Comparison of ENCODE assay signal across 13 cellular contexts in the genomic region with DNA sequence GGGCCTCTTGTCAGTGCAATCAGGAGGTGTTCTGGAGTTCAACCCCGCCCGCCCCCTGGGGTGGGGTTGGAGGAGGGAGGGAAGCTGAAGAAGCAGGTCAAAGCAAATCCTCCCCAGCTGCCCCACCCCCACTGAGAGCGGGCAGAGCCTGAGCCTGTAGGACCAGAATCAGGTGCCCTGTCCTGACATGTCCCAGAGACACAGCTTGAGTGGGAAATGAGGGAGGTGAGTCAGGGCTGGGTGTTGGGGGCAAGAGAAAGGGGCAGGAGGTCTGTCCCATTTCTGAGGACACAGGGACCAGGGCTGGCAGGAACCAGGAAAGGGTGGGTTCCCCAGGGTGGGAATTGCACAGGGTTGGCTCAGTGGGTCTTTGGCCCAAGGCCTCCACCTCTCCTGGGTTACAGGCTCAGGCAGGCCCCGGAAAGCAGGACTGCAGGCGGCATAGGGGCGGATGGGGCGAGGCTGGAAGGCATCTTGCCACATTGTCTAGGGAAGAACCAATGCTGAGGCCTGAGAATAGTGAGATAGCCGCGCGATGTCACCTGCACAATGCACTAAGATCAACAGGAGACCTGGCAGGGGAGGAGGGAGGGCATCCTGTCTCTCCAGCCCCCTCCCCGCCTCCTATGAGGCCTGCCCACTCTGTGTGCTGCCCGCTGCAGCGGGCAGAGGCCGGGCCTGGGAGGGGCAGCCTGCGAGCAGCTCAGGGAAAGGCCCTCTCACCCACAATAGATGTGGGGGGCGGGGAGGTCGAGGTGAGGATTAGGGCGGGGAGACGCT. TPM values are rescaled to one million over a fixed set of nuclear protein-coding genes. Genes with fewer than 3 reads are reported as not detected.
DNase-seq lines count a peak whose midpoint lies in the region; ATAC-seq and TF ChIP-seq lines count a peak whose summit lies in the region.
"Had no signal": no experiment of that assay in that cellular context is flagged by ENCODE, and none has a peak within 500 bp of the region (broad histone marks: within the 10 kb centered on the region; RNA-seq: fewer than 3 reads in every experiment).

No MANE protein-coding gene starts in this region.

- peaks cover 2% of the 10 kb centered on the region for H3K27me3 Mint-ChIP-seq in endodermal cell (ENCODE audit: insufficient read depth)

- no peak overlapping the region for H2AFZ ChIP-seq in smooth muscle cell (ENCODE audit: low read depth)

- H3K9me3 Mint-ChIP-seq in endodermal cell: no peaks in the 10 kb centered on the region
- H3K9me3 Mint-ChIP-seq: activated T-cell treated with anti-CD3 and anti-CD28 coated beads, Interleukin-2, amount 50 U/mL, for 72 hours; nephron had no signal

- no peaks in the 10 kb centered on the region for H3K36me3 Mint-ChIP-seq in endodermal cell (ENCODE audit: low read depth)

- H3K79me2 ChIP-seq in smooth muscle cell (ENCODE audit: low read depth): no peaks in the 10 kb centered on the region

- no peak for TF ChIP-seq POLR2A in heart left ventricle (IDR thresholded peaks at IDR 0.05)

- peaks cover 39% of the 10 kb centered on the region for H3K4me1 Mint-ChIP-seq in endodermal cell

- ATAC-seq in heart left ventricle: no peak
- ATAC-seq: activated T-cell treated with anti-CD3 and anti-CD28 coated beads, Interleukin-2, amount 50 U/mL, for 72 hours; left cardiac atrium had no signal

- H3K4me3 ChIP-seq in endodermal cell (ENCODE audit: low read length) (no peak overlapping the region), smooth muscle cell (no peak overlapping the region), heart left ventricle (no peak overlapping the region)

- H3K27ac ChIP-seq in endodermal cell (ENCODE audit: low read depth, low read length) (no peak overlapping the region), smooth muscle cell (ENCODE audit: low read depth) (peak overlapping the region; percentile 62), heart left ventricle (peak overlapping the region in 2 of 12 donors; percentile 7 to 18)

- no peak overlapping the region for H3K9ac ChIP-seq in endodermal cell (ENCODE audit: extremely low read depth, low read length, poor library complexity, severe bottlenecking)
- H3K9ac ChIP-seq in smooth muscle cell (ENCODE audit: low read depth): no peak overlapping the region

- H3K36me3 ChIP-seq in endodermal cell (ENCODE audit: control insufficient read depth, insufficient read depth, low read length) (no peaks in the 10 kb centered on the region), smooth muscle cell (ENCODE audit: low read depth) (no peaks in the 10 kb centered on the region), heart left ventricle (no peaks in the 10 kb centered on the region)

- H3K4me3 Mint-ChIP-seq in endodermal cell: no peak overlapping the region
- H3K4me3 Mint-ChIP-seq: activated T-cell treated with anti-CD3 and anti-CD28 coated beads, Interleukin-2, amount 50 U/mL, for 72 hours; nephron had no signal

- H3K9me3 ChIP-seq in endodermal cell (ENCODE audit: control insufficient read depth, low read length) (no peaks in the 10 kb centered on the region), smooth muscle cell (replicated peaks; ENCODE audit: low read depth) (no peaks in the 10 kb centered on the region), heart left ventricle (no peaks in the 10 kb centered on the region)

- peaks cover 79% of the 10 kb centered on the region for H4K20me1 ChIP-seq in smooth muscle cell (ENCODE audit: low read depth)

- H3K27me3 ChIP-seq in endodermal cell (ENCODE audit: control insufficient read depth, insufficient read depth, low read length, poor library complexity, severe bottlenecking) (no peaks in the 10 kb centered on the region), smooth muscle cell (ENCODE audit: low read depth) (no peaks in the 10 kb centered on the region), heart left ventricle (no peaks in the 10 kb centered on the region)

- H3K4me2 ChIP-seq in smooth muscle cell: no peak overlapping the region

- H3K4me1 ChIP-seq in endodermal cell (ENCODE audit: control insufficient read depth, insufficient read depth, low read length): peaks cover 14% of the 10 kb centered on the region
- H3K4me1 ChIP-seq in smooth muscle cell (ENCODE audit: low read depth): peaks cover 25% of the 10 kb centered on the region
- peaks cover 12 to 45% (median 26%) of the 10 kb centered on the region in 12 donors for H3K4me1 ChIP-seq in heart left ventricle

- 89 to 90% methylated on average over 8 to 17 of the region's 19 CpGs for WGBS in endodermal cell (ENCODE audit: insufficient coverage in 1 of 2, insufficient read length in 1 of 2), 2 experiments
- 78% methylated on average over 18 of the region's 19 CpGs for WGBS in smooth muscle cell (ENCODE audit: low lambda C conversion rate)
- 88 to 94% (median 92%) methylated on average over 14 to 19 of the region's 19 CpGs for WGBS in heart left ventricle, 4 donors

- DNase-seq in HT-29 (ENCODE audit: low spot score) (peak; percentile 81), NCI-H510A (lab: John Stamatoyannopoulos, UW) (peak; percentile 93), endodermal cell (peak; percentile 73), smooth muscle cell (lab: John Stamatoyannopoulos, UW; ENCODE audit: unreplicated experiment) (no peak), NCI-H446 (lab: John Stamatoyannopoulos, UW) (no peak), heart left ventricle (no peak)
- DNase-seq in activated naive CD4-positive, alpha-beta T cell (lab: John Stamatoyannopoulos, UW): no peak
- DNase-seq: activated T-cell treated with anti-CD3 and anti-CD28 coated beads, Interleukin-2, amount 50 U/mL, for 72 hours; aorta; left cardiac atrium; MV-4-11; SW 1271 had no signal

- no peak overlapping the region for H3K27ac Mint-ChIP-seq in endodermal cell
- H3K27ac Mint-ChIP-seq: activated T-cell treated with anti-CD3 and anti-CD28 coated beads, Interleukin-2, amount 50 U/mL, for 72 hours; nephron had no signal

- no peak for TF ChIP-seq CTCF in endodermal cell (conservative IDR thresholded peaks at IDR 0.05)
- TF ChIP-seq CTCF in smooth muscle cell (IDR thresholded peaks at IDR 0.05; ENCODE audit: borderline replicate concordance, insufficient read depth, poor library complexity, severe bottlenecking): no peak
- no peak for TF ChIP-seq CTCF in heart left ventricle (IDR thresholded peaks at IDR 0.05)

- no peaks in the 10 kb centered on the region for H3F3A ChIP-seq in smooth muscle cell (ENCODE audit: low read depth)

- intact Hi-C loops in heart left ventricle (cut with DNase I): no loop called here

RNA-seq across cellular contexts. Expression of a gene that starts 32.4 kb away (rescaled TPM):
- 38.9 and 46.5 TPM in 2 replicates for total RNA-seq in HT-29 (2014; rRNA removed; shearing (Covaris generic))
- total RNA-seq in endodermal cell (10 to 100 TPM; 29.3 to 45.3 TPM), smooth muscle cell (9.1 and 10.1 TPM in 2 replicates), heart left ventricle (10 to 100 TPM in 8 of 9 donors, 1 to 10 TPM in 1; 7.2 to 28.6 (median 19.5) TPM)
- polyA plus RNA-seq in endodermal cell (2013, experiment 1 of 2): 40.7 TPM
- polyA plus RNA-seq in endodermal cell (2013, experiment 2 of 2): 31.7 TPM
- polyA plus RNA-seq in smooth muscle cell (4.9 and 7.1 TPM in 2 replicates), heart left ventricle (10 to 100 TPM in 1 of 2 donors, 1 to 10 TPM in 1; 5.8 to 18.5 TPM)

Comparison
In these comparisons a context has a peak if more than half of its experiments do, and no peak if none do; other contexts are left out.
1. DNase-seq: peak in HT-29 (single experiment), NCI-H510A (single experiment) and endodermal cell (single experiment); none in smooth muscle cell (single experiment), NCI-H446 (0 of 2), activated naive CD4-positive, alpha-beta T cell (0 of 4) and heart left ventricle (0 of 5).